In genomic region chr12:106767206-106767605, GRCh38 we compare ENCODE assay signal across 16 cellular contexts. TPM values are rescaled to one million over a fixed set of nuclear protein-coding genes. Genes with fewer than 3 reads are reported as not detected.
DNase-seq lines count a peak whose midpoint lies in the region; ATAC-seq, FAIRE-seq and TF ChIP-seq lines count a peak whose summit lies in the region.
"Had no signal": no experiment of that assay in that cellular context is flagged by ENCODE, and none has a peak within 500 bp of the region (broad histone marks: within the 10 kb centered on the region; RNA-seq: fewer than 3 reads in every experiment).

No MANE protein-coding gene starts in this region.

- TF ChIP-seq CTCF in A549 (IDR thresholded peaks at IDR 0.05), result no peak
- no peak for TF ChIP-seq CTCF in neural cell (IDR thresholded peaks at IDR 0.05; ENCODE audit: poor library complexity, severe bottlenecking)

- H3K9ac ChIP-seq in neural cell (ENCODE audit: low read length), result no peak overlapping the region

- H3K4me1 ChIP-seq in A549, result peaks cover 53% of the 10 kb centered on the region
- H3K4me1 ChIP-seq: vagina had no signal

- H3K4me3 ChIP-seq in A549 (no peak overlapping the region), neural cell (ENCODE audit: low read length) (no peak overlapping the region)
- H3K4me3 ChIP-seq: vagina had no signal

- H4K20me1 ChIP-seq in neural cell (ENCODE audit: insufficient read depth), result no peaks in the 10 kb centered on the region

- CTCF ChIA-PET in A549 (lab: Yijun Ruan, JAX), result interaction anchor here (1.1 to 3.0 kb wide), 4 partner anchors 9 to 76 kb away, joined by 3 to 9 read pairs (median 4); no protein-coding TSS in a partner anchor

- H3K9me3 ChIP-seq in A549 (no peaks in the 10 kb centered on the region), neural cell (ENCODE audit: low read length) (no peaks in the 10 kb centered on the region)
- H3K9me3 ChIP-seq: vagina had no signal

- no peaks in the 10 kb centered on the region for H3K9me2 ChIP-seq in neural cell (ENCODE audit: insufficient read depth, low read length)

- TF ChIP-seq RAD21 in A549 (conservative IDR thresholded peaks at IDR 0.05 in 1 of 2, IDR thresholded peaks at IDR 0.05 in 1 of 2), result no peak
- no peak for TF ChIP-seq RAD21 in neural cell (conservative IDR thresholded peaks at IDR 0.05)

- POLR2A ChIA-PET in A549 (lab: Yijun Ruan, JAX), result no interaction called here

- TF ChIP-seq EP300 in A549 (IDR thresholded peaks at IDR 0.05) (no peak), neural cell (conservative IDR thresholded peaks at IDR 0.05; ENCODE audit: poor library complexity, severe bottlenecking) (no peak)

- intact Hi-C loops in left cardiac atrium (cut with DNase I), result no loop called here

- H3K27ac ChIP-seq in A549 (peak overlapping the region; percentile 77 to 79), cingulate gyrus (ENCODE audit: low read depth, low read length) (peak overlapping the region; percentile 12), neural cell (ENCODE audit: low read length) (no peak overlapping the region)
- H3K27ac ChIP-seq: epithelial cell of prostate had no signal

- H3F3A ChIP-seq in neural cell (ENCODE audit: insufficient read depth, low read length, poor library complexity, severe bottlenecking), result no peaks in the 10 kb centered on the region

- H3K4me2 ChIP-seq in A549, result peak overlapping the region; percentile 68
- H3K4me2 ChIP-seq in neural cell (ENCODE audit: low read length), result no peak overlapping the region

- DNase-seq in A549 (ENCODE audit: low read depth in 1 of 2, low spot score in 1 of 2) (no peak), NCI-H69 (lab: John Stamatoyannopoulos, UW) (peak; percentile 44), DMS79 (lab: John Stamatoyannopoulos, UW) (no peak), GDM1 (lab: John Stamatoyannopoulos, UW) (no peak), left cardiac atrium (no peak), iPS-NIHi7 (ENCODE audit: extremely low spot score) (no peak)
- DNase-seq: activated CD4-positive, CD25-positive, alpha-beta regulatory T cell treated with anti-CD3 and anti-CD28 coated beads, Interleukin-2, amount 50 U/mL, for 72 hours; midbrain; NCI-H1105 treated with DMSO at 0.1 percent for 48 hours; Right ventricle myocardium superior had no signal

- H3K36me3 ChIP-seq in neural cell (ENCODE audit: insufficient read depth, low read length), result no peaks in the 10 kb centered on the region
- H3K36me3 ChIP-seq: vagina had no signal

- no peak for FAIRE-seq in A549 (lab: Jason Lieb, UNC)
- FAIRE-seq: colon, islet of Langerhans had no signal

- H2AFZ ChIP-seq in neural cell (ENCODE audit: low read depth, low read length), result no peak overlapping the region

- ATAC-seq in A549 (peak in 1 of 2 experiments; percentile 4; a peak in 1 of 6 replicates), left cardiac atrium (no peak)

- TF ChIP-seq POLR2A in A549 (IDR thresholded peaks at IDR 0.05; ENCODE audit: low read length), result no peak

- WGBS in A549 (ENCODE audit: missing lambda C conversion rate), result 68% methylated on average over 2 of the region's 2 CpGs

- H3K27me3 ChIP-seq in neural cell (ENCODE audit: insufficient read depth, low read depth, low read length), result no peaks in the 10 kb centered on the region
- H3K27me3 ChIP-seq: vagina had no signal

- H3K79me2 ChIP-seq in neural cell (replicated peaks; ENCODE audit: insufficient read depth, low read length), result no peaks in the 10 kb centered on the region

TF ChIP-seq in A549, 52 proteins besides CTCF, POLR2A, EP300 and RAD21:
- TF ChIP-seq FOSL2 (IDR thresholded peaks at IDR 0.05) (no peak), FOSL2 (CRISPR knock-in tag; IDR thresholded peaks at IDR 0.05) (no peak), EHMT2 (IDR thresholded peaks at IDR 0.05; ENCODE audit: low read depth) (no peak)
TF ChIP-seq in A549: peak in this region for 0.

TF ChIP-seq in neural cell, 6 proteins besides CTCF, POLR2A, EP300 and RAD21:
- no peak for TF ChIP-seq TAF1 (IDR thresholded peaks at IDR 0.05; ENCODE audit: low read depth)
- TF ChIP-seq POLR2AphosphoS5 (IDR thresholded peaks at IDR 0.05), result peak; percentile 70
- no peak for TF ChIP-seq REST (IDR thresholded peaks at IDR 0.05; ENCODE audit: borderline replicate concordance)
- TF ChIP-seq EZH2 (IDR thresholded peaks at IDR 0.05; ENCODE audit: borderline replicate concordance, insufficient read depth, low read length, poor library complexity, severe bottlenecking), result no peak
- TF ChIP-seq SMC3 (conservative IDR thresholded peaks at IDR 0.05; ENCODE audit: poor library complexity), result no peak

RNA-seq across cellular contexts. Expression of gene RIC8B, which starts 7.3 kb away (rescaled TPM):
- polyA plus RNA-seq in A549 (2011; rRNA removed) (25.5 and 27.0 TPM in 2 replicates), A549 (2017; fragmentation: RNase III; extraction: RNeasy Plus Mini Kit Qiagen cat#74134 plus additional on column Dnase treatment) (9.4 to 10.5 TPM (median 9.7 TPM) in 3 replicates), neural cell (30.0 and 37.6 TPM in 2 replicates)
- polyA plus RNA-seq in A549 (2012; cell fraction: cytosol; rRNA removed), result 5.9 and 7.1 TPM in 2 replicates
- polyA plus RNA-seq in A549 (2012; cell fraction: nucleus; rRNA removed), result 7.6 and 10.1 TPM in 2 replicates
- polyA minus RNA-seq in A549 (2011; rRNA and poly(A)+ RNA removed), result 40.8 and 41.6 TPM in 2 replicates
- 59.4 and 64.1 TPM in 2 replicates for polyA minus RNA-seq in neural cell
- 10 to 100 TPM; 16.0 to 21.5 TPM for total RNA-seq in left cardiac atrium
